ENCODE assay signal across 8 cellular contexts in the genomic region with DNA sequence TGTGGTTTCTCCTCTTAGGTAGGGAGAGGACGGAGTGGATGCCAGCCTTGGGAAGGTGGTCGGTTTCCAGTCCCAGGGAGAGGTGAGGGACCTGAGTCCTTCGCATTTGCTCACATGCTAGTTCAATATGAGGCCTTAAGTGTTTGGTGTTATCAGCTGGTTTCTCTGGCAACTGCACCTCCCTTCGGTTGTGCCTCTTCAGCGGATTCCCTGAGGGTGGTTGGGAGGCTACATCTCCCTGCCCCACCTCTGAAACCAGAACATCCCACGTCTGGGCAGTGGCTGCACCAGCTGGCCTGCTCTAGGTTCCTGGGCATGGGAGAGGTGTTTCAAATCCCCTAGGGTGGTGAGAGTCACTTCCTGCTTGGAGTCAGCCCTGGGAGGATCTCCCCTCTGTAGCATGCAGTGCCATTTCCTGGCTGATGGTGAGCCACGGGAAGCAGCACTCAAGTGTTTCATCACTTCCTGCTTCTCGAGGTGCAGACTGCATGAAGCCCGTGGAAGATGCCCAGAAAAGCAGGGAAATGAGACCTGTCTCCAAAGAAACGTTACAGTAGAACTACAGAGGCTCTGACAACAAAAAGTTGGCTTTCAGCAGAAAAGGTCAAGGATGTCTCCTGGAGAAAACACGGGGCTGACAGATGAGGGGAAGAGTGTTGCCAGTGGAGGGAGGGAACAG. TPM values are rescaled to one million over a fixed set of nuclear protein-coding genes. Genes with fewer than 3 reads are reported as not detected.
DNase-seq lines count a peak whose midpoint lies in the region; ATAC-seq, FAIRE-seq and TF ChIP-seq lines count a peak whose summit lies in the region.

No MANE protein-coding gene starts in this region.

- H3K14ac ChIP-seq in neuronal stem cell (ENCODE audit: low read length) = no peak overlapping the region

- H3K4me3 ChIP-seq in ACC112 (ENCODE audit: low read depth, low read length) = no peak overlapping the region
- H3K4me3 ChIP-seq in neuronal stem cell (ENCODE audit: low read length in 2 of 2) = no peak overlapping the region

- H3K4ac ChIP-seq in neuronal stem cell (ENCODE audit: low read length) = no peak overlapping the region

- H3K36me3 ChIP-seq in ACC112 (ENCODE audit: insufficient read depth, low read length) = no peaks in the 10 kb centered on the region
- no peaks in the 10 kb centered on the region for H3K36me3 ChIP-seq in neuronal stem cell (replicated peaks in 1 of 2; ENCODE audit: control insufficient read depth in 2 of 2, insufficient read depth in 2 of 2, low read length in 2 of 2)

- H3K27me3 ChIP-seq in ACC112 (ENCODE audit: insufficient read depth, low read length) (0 out of 2 replicates have a peak, but pooled peaks cover 5% of the 10 kb centered on the region), neuronal stem cell (ENCODE audit: control insufficient read depth in 3 of 3, insufficient read depth in 3 of 3, low read depth in 1 of 3, low read length in 3 of 3) (peaks cover 0 to 25% (median 0%) of the 10 kb centered on the region in 3 experiments)

- peaks cover 23% of the 10 kb centered on the region for H3K4me1 Mint-ChIP-seq in T-helper 1 cell treated with Interleukin-12 subunit alpha and Interleukin-12 subunit beta and Interleukin-4 antibody, amounts not matched to agents 30 μg/mL and 1 μg/mL, for 36 hours (ENCODE audit: low read depth)

- H4K91ac ChIP-seq in neuronal stem cell (ENCODE audit: low read depth, low read length, poor library complexity) = no peak overlapping the region

- H3K27ac ChIP-seq in ACC112 (ENCODE audit: low read depth, low read length) (no peak overlapping the region), neuronal stem cell (replicated peaks; ENCODE audit: low read length) (no peak overlapping the region)

- no CpG with 5 or more reads among the region's 11 CpGs for WGBS in neuronal stem cell (ENCODE audit: extremely low coverage in 2 of 2, insufficient read length in 2 of 2, insufficient replicate concordance in 1 of 2), 2 donors

- no peaks in the 10 kb centered on the region for H3K79me2 ChIP-seq in ACC112 (ENCODE audit: control insufficient read depth, insufficient read depth, low read length, unreplicated experiment)

- H3K9me3 ChIP-seq in neuronal stem cell (replicated peaks in 1 of 2; ENCODE audit: control insufficient read depth in 2 of 2, insufficient read depth in 1 of 2, low read depth in 1 of 2, low read length in 2 of 2) = peaks cover 0 to 4% of the 10 kb centered on the region in 2 donors

- H2AK5ac ChIP-seq in neuronal stem cell (ENCODE audit: low read depth, low read length) = no peak overlapping the region

- H3K27me3 Mint-ChIP-seq in T-helper 1 cell treated with Interleukin-12 subunit alpha and Interleukin-12 subunit beta and Interleukin-4 antibody, amounts not matched to agents 30 μg/mL and 1 μg/mL, for 36 hours (ENCODE audit: low read depth) = peaks cover 4% of the 10 kb centered on the region

- no peak overlapping the region for H2BK120ac ChIP-seq in neuronal stem cell (ENCODE audit: low read depth, low read length)

- H3K36me3 Mint-ChIP-seq in T-helper 1 cell treated with Interleukin-12 subunit alpha and Interleukin-12 subunit beta and Interleukin-4 antibody, amounts not matched to agents 30 μg/mL and 1 μg/mL, for 36 hours (ENCODE audit: low read depth) = peaks cover 4% of the 10 kb centered on the region

- H3K4me2 ChIP-seq in neuronal stem cell (ENCODE audit: insufficient read depth, low read length, poor library complexity, severe bottlenecking) = no peak overlapping the region

- H3K4me1 ChIP-seq in ACC112 (ENCODE audit: control insufficient read depth, insufficient read depth, low read length, unreplicated experiment) = peaks cover 9% of the 10 kb centered on the region
- peaks cover 0 to 8% of the 10 kb centered on the region in 2 donors for H3K4me1 ChIP-seq in neuronal stem cell (ENCODE audit: control insufficient read depth in 2 of 2, insufficient read depth in 1 of 2, low read depth in 1 of 2, low read length in 2 of 2)

- H3K9me3 Mint-ChIP-seq in T-helper 1 cell treated with Interleukin-12 subunit alpha and Interleukin-12 subunit beta and Interleukin-4 antibody, amounts not matched to agents 30 μg/mL and 1 μg/mL, for 36 hours = peaks cover 6% of the 10 kb centered on the region

- no peak overlapping the region for H3K18ac ChIP-seq in neuronal stem cell (ENCODE audit: low read length)

- no peak overlapping the region for H2BK12ac ChIP-seq in neuronal stem cell (ENCODE audit: low read length)

- no peak for ATAC-seq in HG03432 (IDR thresholded peaks at IDR 0.05; ENCODE audit: unreplicated experiment)

- H3K4me3 Mint-ChIP-seq in T-helper 1 cell treated with Interleukin-12 subunit alpha and Interleukin-12 subunit beta and Interleukin-4 antibody, amounts not matched to agents 30 μg/mL and 1 μg/mL, for 36 hours = peak overlapping the region; percentile 58

- H3K27ac Mint-ChIP-seq in T-helper 1 cell treated with Interleukin-12 subunit alpha and Interleukin-12 subunit beta and Interleukin-4 antibody, amounts not matched to agents 30 μg/mL and 1 μg/mL, for 36 hours = peak overlapping the region; percentile 98

- H2BK15ac ChIP-seq in neuronal stem cell (ENCODE audit: low read length) = no peak overlapping the region

- H2AFZ ChIP-seq in ACC112 (ENCODE audit: low read length, unreplicated experiment) (peak overlapping the region; percentile 55), neuronal stem cell (ENCODE audit: low read length) (peak overlapping the region; percentile 73)

- H3K9ac ChIP-seq in neuronal stem cell (ENCODE audit: low read depth, low read length, poor library complexity) = no peak overlapping the region

- no peak for FAIRE-seq in H54 (lab: Jason Lieb, UNC)

- H2BK5ac ChIP-seq in neuronal stem cell (ENCODE audit: low read length) = no peak overlapping the region

- TF ChIP-seq POLR2A in H54 (IDR thresholded peaks at IDR 0.05; ENCODE audit: low read depth, low read length) = no peak

- no peak overlapping the region for H3K23ac ChIP-seq in neuronal stem cell (ENCODE audit: low read depth, low read length, poor library complexity)

- DNase-seq in H54 (ENCODE audit: insufficient read length, low spot score) (peak; percentile 59), dermis blood vessel endothelial cell (peak; percentile 84), neuronal stem cell (ENCODE audit: low spot score) (no peak), NCI-H1694 (lab: John Stamatoyannopoulos, UW) (no peak), inferior parietal cortex (ENCODE audit: extremely low spot score) (no peak)

- H3K79me1 ChIP-seq in neuronal stem cell (ENCODE audit: low read depth, low read length) = no peaks in the 10 kb centered on the region

- H4K8ac ChIP-seq in neuronal stem cell (ENCODE audit: low read depth, low read length) = no peak overlapping the region

RNA-seq across cellular contexts. Expression of a gene that starts 4.5 kb away (rescaled TPM):
- 0.05 TPM in 1 of 2 replicates, not detected in the other for total RNA-seq in dermis blood vessel endothelial cell
- 0.25 TPM for polyA plus RNA-seq in neuronal stem cell (2013, experiment 1 of 2)
- polyA plus RNA-seq in neuronal stem cell (2013, experiment 2 of 2) = 0.21 TPM

RNA-seq across cellular contexts. Expression of a gene that starts 11.1 kb away (rescaled TPM):
- total RNA-seq in dermis blood vessel endothelial cell = not detected in 2 replicates
- 0.03 TPM for polyA plus RNA-seq in neuronal stem cell (2013, experiment 1 of 2)
- 0.10 TPM for polyA plus RNA-seq in neuronal stem cell (2013, experiment 2 of 2)

RNA-seq across cellular contexts. Expression of a gene that starts 26.5 kb away (rescaled TPM):
- 1,320 and 1,392 TPM in 2 replicates for total RNA-seq in dermis blood vessel endothelial cell
- polyA plus RNA-seq in neuronal stem cell (2013, experiment 1 of 2) = 0.10 TPM
- polyA plus RNA-seq in neuronal stem cell (2013, experiment 2 of 2) = 0.14 TPM

Comparison
In these comparisons a context has a peak if more than half of its experiments do, and no peak if none do; other contexts are left out.
1. DNase-seq: peak in H54 (single experiment) and dermis blood vessel endothelial cell (single experiment); none in neuronal stem cell (single experiment), NCI-H1694 (single experiment) and inferior parietal cortex (single experiment).